11 cellular contexts compared by ENCODE assay signal in the genomic region with DNA sequence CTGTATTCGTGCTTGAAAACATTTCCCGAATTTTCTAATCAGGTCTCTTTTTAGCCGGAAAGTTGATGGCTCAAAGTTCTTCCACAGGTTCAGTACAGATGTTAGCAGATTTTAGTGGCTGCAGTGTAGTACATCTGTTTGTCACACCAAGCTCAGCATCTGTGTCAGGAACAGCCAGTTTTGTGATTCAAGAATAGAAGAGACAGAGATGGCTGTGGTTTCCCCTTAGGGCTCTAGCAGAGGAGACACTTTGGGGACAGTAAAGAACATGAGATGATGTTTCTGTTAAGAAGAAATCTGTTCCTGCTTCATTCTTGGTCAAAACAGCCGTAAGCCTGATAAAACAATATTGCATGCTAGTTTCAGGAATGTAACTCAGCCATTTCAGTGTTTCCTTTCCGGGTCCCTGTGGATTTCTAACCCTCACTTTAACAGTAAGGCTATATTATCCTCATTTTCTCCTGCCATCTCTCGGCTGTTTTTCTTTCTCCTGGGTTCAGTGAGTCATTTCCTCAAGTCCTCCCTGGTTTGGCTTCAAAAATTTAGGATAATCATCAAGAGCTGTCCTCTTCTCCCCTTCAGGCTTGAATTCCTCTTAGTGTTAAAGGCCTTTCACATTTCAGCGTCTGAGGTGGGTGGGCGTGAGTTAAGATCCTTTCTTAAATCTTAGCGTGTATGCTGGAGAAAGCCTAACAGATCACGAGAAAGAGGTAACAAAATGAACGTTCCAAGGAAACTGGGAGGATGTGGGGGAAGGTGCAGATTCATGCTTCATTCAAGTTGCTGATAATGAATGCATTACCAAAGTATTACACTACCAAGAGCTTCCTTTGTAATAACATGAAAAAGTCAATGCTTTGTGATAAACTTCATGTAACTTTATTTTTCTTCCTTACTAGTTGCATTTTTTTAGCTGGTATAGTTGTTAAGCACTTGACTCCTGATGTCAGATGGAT. TPM values are rescaled to one million over a fixed set of nuclear protein-coding genes. Genes with fewer than 3 reads are reported as not detected.
A peak's percentile ranks its signal among the peaks of the same experiment; 100 is the strongest.
DNase-seq lines count a peak whose midpoint lies in the region; ATAC-seq, FAIRE-seq and TF ChIP-seq lines count a peak whose summit lies in the region.
"Had no signal": no experiment of that assay in that cellular context is flagged by ENCODE, and none has a peak within 500 bp of the region (broad histone marks: within the 10 kb centered on the region; RNA-seq: fewer than 3 reads in every experiment).

No MANE protein-coding gene starts in this region.

- WGBS in small intestine, 3 donors = 53 to 63% (median 61%) methylated on average over 11 of the region's 11 CpGs

- DNase-seq in GM04503 (ENCODE audit: low read depth) (peak; percentile 47), astrocyte of the cerebellum (ENCODE audit: low read depth) (peak; percentile 58), left ventricle myocardium superior (no peak), small intestine (peak; percentile 2), medulla oblongata (ENCODE audit: extremely low spot score) (no peak), ureter (ENCODE audit: low spot score) (no peak), NCI-H526 (lab: John Stamatoyannopoulos, UW) (no peak), NCI-H69 (lab: John Stamatoyannopoulos, UW) (no peak)
- DNase-seq: T-helper 17 cell had no signal

- TF ChIP-seq CTCF in astrocyte of the cerebellum (IDR thresholded peaks at IDR 0.05; ENCODE audit: low read depth, low read length, missing control alignments) = no peak

- peak overlapping the region in 1 of 2 donors; percentile 61 for H3K27ac ChIP-seq in small intestine (ENCODE audit: low read depth in 1 of 2, low read length in 1 of 2)
- H3K27ac ChIP-seq: epithelial cell of prostate had no signal

- no peak for FAIRE-seq in small intestine (lab: Jason Lieb, UNC)
- FAIRE-seq: D721Med had no signal

- no peaks in the 10 kb centered on the region for H3K9me3 ChIP-seq in small intestine (ENCODE audit: control insufficient read depth, low read depth)

- H3K4me3 ChIP-seq in astrocyte of the cerebellum (ENCODE audit: low read depth, low read length) = no peak overlapping the region
- no peak overlapping the region for H3K4me3 ChIP-seq in small intestine (ENCODE audit: low read depth in 1 of 2, low read length in 2 of 2)

- in situ Hi-C loops in astrocyte of the cerebellum (cut with HindIII; ENCODE audit: low sequenced_read_pairs) = no loop called here

- H3K27me3 ChIP-seq in small intestine (ENCODE audit: control insufficient read depth in 2 of 2, insufficient read depth in 2 of 2, low read length in 2 of 2) = no peaks in the 10 kb centered on the region

- peaks cover 3% of the 10 kb centered on the region in 2 donors for H3K4me1 ChIP-seq in small intestine (ENCODE audit: control insufficient read depth in 2 of 2, insufficient read depth in 1 of 2, low read depth in 1 of 2, low read length in 1 of 2)

- no peaks in the 10 kb centered on the region for H3K36me3 ChIP-seq in small intestine (ENCODE audit: control insufficient read depth in 2 of 2, insufficient read depth in 2 of 2, low read length in 2 of 2)

- intact Hi-C loops in left ventricle myocardium superior (cut with micrococcal nuclease) = no loop called here

- peak; percentile 85 for ATAC-seq in left ventricle myocardium superior
- ATAC-seq: T-helper 17 cell had no signal

RNA-seq across cellular contexts. Expression of a gene that starts 37.1 kb away (rescaled TPM):
- total RNA-seq in left ventricle myocardium superior = 4.9 TPM
- 1 to 10 TPM in 1 of 3 donors, under 1 TPM in 1, not detected in 1; 0.81 to 1.3 TPM for polyA plus RNA-seq in small intestine
- 13.5 TPM for total RNA-seq in ureter
- total RNA-seq: T-helper 17 cell had no signal

Comparison
In these comparisons a context has a peak if more than half of its experiments do, and no peak if none do; other contexts are left out.
1. DNase-seq: peak in GM04503 (single experiment), astrocyte of the cerebellum (single experiment) and small intestine (single experiment); none in left ventricle myocardium superior (single experiment), medulla oblongata (single experiment), ureter (single experiment), NCI-H526 (0 of 2) and NCI-H69 (single experiment).